ENCODE assay signal across 8 cellular contexts in genomic region chr16:4307215-4308037, GRCh38. TPM values are rescaled to one million over a fixed set of nuclear protein-coding genes. Genes with fewer than 3 reads are reported as not detected.
DNase-seq lines count a peak whose midpoint lies in the region; ATAC-seq, FAIRE-seq and TF ChIP-seq lines count a peak whose summit lies in the region.

No MANE protein-coding gene starts in this region.

- peaks cover 11% of the 10 kb centered on the region for H3K27me3 ChIP-seq in neutrophil

- peak; percentile 81 for ATAC-seq in GM21619 (IDR thresholded peaks at IDR 0.05; ENCODE audit: unreplicated experiment)

- H3K27ac ChIP-seq in neutrophil, result peak overlapping the region; percentile 81
- peak overlapping the region; percentile 55 for H3K27ac ChIP-seq in substantia nigra (ENCODE audit: low read depth, low read length, poor library complexity, severe bottlenecking)

- peak; percentile 84 for TF ChIP-seq EP300 in Ishikawa (IDR thresholded peaks at IDR 0.05; ENCODE audit: borderline replicate concordance)

- peak; percentile 75 for DNase-seq in DMS79 treated with DMSO at 0.1 percent for 48 hours (lab: John Stamatoyannopoulos, UW)
- DNase-seq in SHP77 treated with DMSO at 0.1 percent for 48 hours (lab: John Stamatoyannopoulos, UW), result peak; percentile 69
- DNase-seq in activated gamma-delta T cell treated with Interleukin-2 at 50 U/mL for 16 hours, result peak; percentile 96
- DNase-seq in frontal cortex (ENCODE audit: low spot score in 2 of 2), result peak; percentile 93 to 98
- peak in 48 of 49 donors; percentile 30 to 96 (median 74) for DNase-seq in substantia nigra (lab: John Stamatoyannopoulos, UW)

- peaks cover 12 to 16% of the 10 kb centered on the region in 2 experiments for H3K4me1 ChIP-seq in neutrophil (ENCODE audit: control insufficient read depth in 1 of 2, insufficient read depth in 1 of 2, low read depth in 1 of 2, low read length in 1 of 2)

- no peak for TF ChIP-seq RAD21 in Ishikawa (IDR thresholded peaks at IDR 0.05; ENCODE audit: low read depth)

- peak; percentile 21 for TF ChIP-seq CTCF in neutrophil (IDR thresholded peaks at IDR 0.05)

- no peaks in the 10 kb centered on the region for H3K36me3 ChIP-seq in neutrophil

- H3K9me3 ChIP-seq in neutrophil, result no peaks in the 10 kb centered on the region

- peak overlapping the region; percentile 78 to 95 for H3K4me3 ChIP-seq in neutrophil (ENCODE audit: low read depth in 1 of 2, low read length in 1 of 2)

- no peak for FAIRE-seq in frontal cortex (lab: Jason Lieb, UNC)

TF ChIP-seq in Ishikawa, 13 proteins besides CTCF, POLR2A, EP300 and RAD21:
- peak; percentile 35; the same call in 1 of the 2 replicates for TF ChIP-seq FOXM1 (IDR thresholded peaks at IDR 0.05; ENCODE audit: borderline replicate concordance, low read depth)
- TF ChIP-seq NFIC (IDR thresholded peaks at IDR 0.05), result peak; percentile 82
- TF ChIP-seq YY1 (IDR thresholded peaks at IDR 0.05; ENCODE audit: low read depth), result no peak
- TF ChIP-seq, protein P1, sequence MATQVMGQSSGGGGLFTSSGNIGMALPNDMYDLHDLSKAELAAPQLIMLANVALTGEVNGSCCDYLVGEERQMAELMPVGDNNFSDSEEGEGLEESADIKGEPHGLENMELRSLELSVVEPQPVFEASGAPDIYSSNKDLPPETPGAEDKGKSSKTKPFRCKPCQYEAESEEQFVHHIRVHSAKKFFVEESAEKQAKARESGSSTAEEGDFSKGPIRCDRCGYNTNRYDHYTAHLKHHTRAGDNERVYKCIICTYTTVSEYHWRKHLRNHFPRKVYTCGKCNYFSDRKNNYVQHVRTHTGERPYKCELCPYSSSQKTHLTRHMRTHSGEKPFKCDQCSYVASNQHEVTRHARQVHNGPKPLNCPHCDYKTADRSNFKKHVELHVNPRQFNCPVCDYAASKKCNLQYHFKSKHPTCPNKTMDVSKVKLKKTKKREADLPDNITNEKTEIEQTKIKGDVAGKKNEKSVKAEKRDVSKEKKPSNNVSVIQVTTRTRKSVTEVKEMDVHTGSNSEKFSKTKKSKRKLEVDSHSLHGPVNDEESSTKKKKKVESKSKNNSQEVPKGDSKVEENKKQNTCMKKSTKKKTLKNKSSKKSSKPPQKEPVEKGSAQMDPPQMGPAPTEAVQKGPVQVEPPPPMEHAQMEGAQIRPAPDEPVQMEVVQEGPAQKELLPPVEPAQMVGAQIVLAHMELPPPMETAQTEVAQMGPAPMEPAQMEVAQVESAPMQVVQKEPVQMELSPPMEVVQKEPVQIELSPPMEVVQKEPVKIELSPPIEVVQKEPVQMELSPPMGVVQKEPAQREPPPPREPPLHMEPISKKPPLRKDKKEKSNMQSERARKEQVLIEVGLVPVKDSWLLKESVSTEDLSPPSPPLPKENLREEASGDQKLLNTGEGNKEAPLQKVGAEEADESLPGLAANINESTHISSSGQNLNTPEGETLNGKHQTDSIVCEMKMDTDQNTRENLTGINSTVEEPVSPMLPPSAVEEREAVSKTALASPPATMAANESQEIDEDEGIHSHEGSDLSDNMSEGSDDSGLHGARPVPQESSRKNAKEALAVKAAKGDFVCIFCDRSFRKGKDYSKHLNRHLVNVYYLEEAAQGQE (IDR thresholded peaks at IDR 0.05; ENCODE audit: low read depth), result no peak
- peak; percentile 92 for TF ChIP-seq TCF12 (IDR thresholded peaks at IDR 0.05; ENCODE audit: low read depth)
- peak; percentile 94 for TF ChIP-seq EGR1 (IDR thresholded peaks at IDR 0.05)
- TF ChIP-seq, protein P2, sequence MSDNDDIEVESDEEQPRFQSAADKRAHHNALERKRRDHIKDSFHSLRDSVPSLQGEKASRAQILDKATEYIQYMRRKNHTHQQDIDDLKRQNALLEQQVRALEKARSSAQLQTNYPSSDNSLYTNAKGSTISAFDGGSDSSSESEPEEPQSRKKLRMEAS (IDR thresholded peaks at IDR 0.05), result peak; percentile 31; the same call in 1 of the 2 replicates
- peak; percentile 62; the same call in 1 of the 2 replicates for TF ChIP-seq TAF1 (IDR thresholded peaks at IDR 0.05; ENCODE audit: low read depth)
- TF ChIP-seq CEBPB (IDR thresholded peaks at IDR 0.05), result no peak
- TF ChIP-seq ZBTB7A (IDR thresholded peaks at IDR 0.05; ENCODE audit: low read depth), result no peak; the same call in 1 of the 2 replicates
- peak; percentile 87 for TF ChIP-seq TEAD4 (IDR thresholded peaks at IDR 0.05)
- no peak for TF ChIP-seq CREB1 (IDR thresholded peaks at IDR 0.05; ENCODE audit: low read depth)
- no peak for TF ChIP-seq USF1 (IDR thresholded peaks at IDR 0.05)

RNA-seq across cellular contexts. Expression of gene GLIS2, which starts 8.4 kb away (rescaled TPM):
- total RNA-seq in frontal cortex, result 8.6 TPM

RNA-seq across cellular contexts. Expression of gene TFAP4, which starts 34.6 kb away (rescaled TPM):
- total RNA-seq in frontal cortex, result 14.7 TPM

RNA-seq across cellular contexts. Expression of gene PAM16, which starts 43.7 kb away (rescaled TPM):
- total RNA-seq in frontal cortex, result 28.5 TPM

Comparison
In these comparisons a context has a peak if more than half of its experiments do, and no peak if none do; other contexts are left out.
1. Peak in every context shown above with its lines: DNase-seq, ATAC-seq, H3K4me3 ChIP-seq and H3K27ac ChIP-seq.